20 cellular contexts compared by ENCODE assay signal in genomic region chr19:12986726-12987125, GRCh38. TPM values are rescaled to one million over a fixed set of nuclear protein-coding genes. Genes with fewer than 3 reads are reported as not detected.
DNase-seq lines count a peak whose midpoint lies in the region; ATAC-seq, FAIRE-seq and TF ChIP-seq lines count a peak whose summit lies in the region.
"Had no signal": no experiment of that assay in that cellular context is flagged by ENCODE, and none has a peak within 500 bp of the region (broad histone marks: within the 10 kb centered on the region; RNA-seq: fewer than 3 reads in every experiment).

No MANE protein-coding gene starts in this region.

- no peak overlapping the region for H3K14ac ChIP-seq in H1 (ENCODE audit: insufficient read length)

- no peak overlapping the region for H4K5ac ChIP-seq in H1 (ENCODE audit: insufficient read length, low read depth, low read length)

- H2BK120ac ChIP-seq in H1 (replicated peaks; ENCODE audit: low read depth, low read length): no peak overlapping the region

- WGBS in H1 (ENCODE audit: extremely low coverage in 1 of 2, insufficient coverage in 1 of 2, insufficient read length in 1 of 2, insufficient replicate concordance in 2 of 2, low coverage in 1 of 2, low lambda C conversion rate in 2 of 2, missing lambda C conversion rate in 1 of 2), 2 experiments: 93% methylated on average over 12 of the region's 12 CpGs; no CpG with 5 or more reads in 1 of the 2 experiments

- H2AFZ ChIP-seq in H1 (ENCODE audit: low read length): no peak overlapping the region
- H2AFZ ChIP-seq in osteoblast (ENCODE audit: low read length): no peak overlapping the region

- POLR2A ChIA-PET in Panc1 (lab: Charles Lee): no interaction called here
- POLR2A ChIA-PET in H1 (lab: Charles Lee; ENCODE audit: partially characterized antibody): interaction anchor here (1.0 to 1.5 kb wide), 3 partner anchors 27 to 109 kb away, joined by 3 to 6 read pairs (median 4); no protein-coding TSS in a partner anchor

- TF ChIP-seq EP300 in H1 (IDR thresholded peaks at IDR 0.05; ENCODE audit: borderline replicate concordance in 1 of 2, low read depth in 2 of 2, low read length in 2 of 2): no peak

- H3K4me1 ChIP-seq in BLaER1 (peaks cover 73% of the 10 kb centered on the region), Panc1 (ENCODE audit: control insufficient read depth, insufficient read depth, low read length) (peaks cover 12% of the 10 kb centered on the region), H1 (replicated peaks in 1 of 4; ENCODE audit: control insufficient read depth in 3 of 4, insufficient read depth in 4 of 4, low read length in 3 of 4) (peaks cover 0 to 13% (median 5%) of the 10 kb centered on the region in 4 experiments; a peak in 4 of 7 replicates), osteoblast (ENCODE audit: insufficient read depth, low read length) (peaks cover 16% of the 10 kb centered on the region)

- no peak overlapping the region for H3K9ac ChIP-seq in BLaER1
- no peak overlapping the region for H3K9ac ChIP-seq in H1 (replicated peaks in 1 of 4; ENCODE audit: extremely low read depth in 1 of 4, low read depth in 3 of 4, low read length in 3 of 4)

- DNase-seq in Panc1 (ENCODE audit: low read depth, low spot score) (no peak), H1 (ENCODE audit: low read depth in 1 of 2, low spot score in 2 of 2) (no peak), osteoblast (ENCODE audit: insufficient read length, low spot score, missing footprints) (peak; percentile 4), erythroblast (lab: John Stamatoyannopoulos, UW) (no peak)
- DNase-seq in activated T-cell treated with anti-CD3 and anti-CD28 coated beads, Interleukin-2, amount 50 U/mL, for 4 hours: no peak
- DNase-seq: ACHN; CD8-positive, alpha-beta T cell; COR-L47; DMS153; DMS79 treated with DMSO at 0.1 percent for 48 hours; EL; HCEC 1CT; HFFc6 had no signal

- no peak overlapping the region for H3K4ac ChIP-seq in H1 (replicated peaks; ENCODE audit: insufficient read length, low read depth, low read length)

- no peaks in the 10 kb centered on the region for H3K27me3 Mint-ChIP-seq in activated T-cell treated with anti-CD3 and anti-CD28 coated beads, Interleukin-2, amount 50 U/mL, for 4 hours (ENCODE audit: low read depth)

- H3K9me3 Mint-ChIP-seq in activated T-cell treated with anti-CD3 and anti-CD28 coated beads, Interleukin-2, amount 50 U/mL, for 4 hours: no peaks in the 10 kb centered on the region
- H3K9me3 Mint-ChIP-seq: CD8-positive, alpha-beta T cell; HFFc6 had no signal

- H2BK20ac ChIP-seq in H1 (ENCODE audit: low read length): no peak overlapping the region

- H4K20me1 ChIP-seq in BLaER1: no peaks in the 10 kb centered on the region
- peaks cover 0 to 26% of the 10 kb centered on the region in 2 experiments for H4K20me1 ChIP-seq in H1 (replicated peaks in 1 of 2; ENCODE audit: control insufficient read depth in 1 of 2, insufficient read depth in 2 of 2, low read length in 2 of 2)
- no peaks in the 10 kb centered on the region for H4K20me1 ChIP-seq in osteoblast (ENCODE audit: insufficient read depth, low read length)

- H3K23ac ChIP-seq in H1 (ENCODE audit: insufficient read length): no peak overlapping the region

- H3K23me2 ChIP-seq in H1 (ENCODE audit: low read depth, low read length): peaks cover 26% of the 10 kb centered on the region

- H3K4me3 ChIP-seq in BLaER1 (no peak overlapping the region), Panc1 (ENCODE audit: low read depth in 2 of 2, low read length in 2 of 2) (no peak overlapping the region), H1 (ENCODE audit: extremely low read depth in 1 of 4, insufficient read depth in 2 of 4, low read depth in 3 of 4, low read length in 4 of 4) (no peak overlapping the region), osteoblast (ENCODE audit: insufficient read depth, low read length) (no peak overlapping the region)

- H3K36me3 ChIP-seq in BLaER1: no peaks in the 10 kb centered on the region
- H3K36me3 ChIP-seq in Panc1 (ENCODE audit: control insufficient read depth, insufficient read depth, low read length): no peaks in the 10 kb centered on the region
- H3K36me3 ChIP-seq in H1 (ENCODE audit: control insufficient read depth in 2 of 4, insufficient read depth in 4 of 4, low read length in 3 of 4): no peaks in the 10 kb centered on the region
- no peaks in the 10 kb centered on the region for H3K36me3 ChIP-seq in osteoblast (ENCODE audit: insufficient read depth, low read length)

- no peak for TF ChIP-seq POLR2A in H1 (IDR thresholded peaks at IDR 0.05; ENCODE audit: control extremely low read depth in 1 of 2, low read depth in 2 of 2, low read length in 2 of 2)
- no peak for TF ChIP-seq POLR2A in erythroblast (IDR thresholded peaks at IDR 0.05; ENCODE audit: low read length)

- no peak overlapping the region for H3K18ac ChIP-seq in H1 (ENCODE audit: extremely low read depth, low read length)

- no peak for TF ChIP-seq RAD21 in H1 (IDR thresholded peaks at IDR 0.05 in 1 of 2, conservative IDR thresholded peaks at IDR 0.05 in 1 of 2; ENCODE audit: low read depth in 2 of 2, low read length in 2 of 2)

- H3K27ac ChIP-seq in BLaER1 (peak overlapping the region; percentile 48; the same call in 1 of the 2 replicates), Panc1 (ENCODE audit: low read length) (peak overlapping the region; percentile 7; the same call in 1 of the 2 replicates), H1 (ENCODE audit: low read depth, low read length) (no peak overlapping the region), osteoblast (ENCODE audit: low read depth, low read length) (no peak overlapping the region)
- H3K27ac ChIP-seq: C4-2B, HL-60 had no signal

- H2BK5ac ChIP-seq in H1 (ENCODE audit: low read depth, low read length): no peak overlapping the region

- in situ Hi-C loops in Panc1 (cut with HindIII; ENCODE audit: low pct_unique_long_range_greater_than_20kb, low sequenced_read_pairs): no loop called here

- H3K56ac ChIP-seq in H1 (replicated peaks; ENCODE audit: insufficient read length, low read depth, low read length): no peak overlapping the region

- H2BK15ac ChIP-seq in H1 (ENCODE audit: low read length): no peak overlapping the region

- H3K79me2 ChIP-seq in H1 (ENCODE audit: control insufficient read depth in 1 of 2, insufficient read depth in 2 of 2, low read length in 2 of 2) (no peaks in the 10 kb centered on the region), osteoblast (ENCODE audit: insufficient read depth, low read length) (no peaks in the 10 kb centered on the region)

- intact Hi-C loops in Panc1 (cut with micrococcal nuclease; ENCODE audit: unreplicated experiment): loop anchor here (10.0 kb wide), 1 partner anchor 48 kb away; no protein-coding TSS in a partner anchor

- CTCF ChIA-PET in Panc1 (lab: Charles Lee): interaction anchor here (1.0 kb wide), 1 partner anchor 107 kb away, joined by 3 read pairs; no protein-coding TSS in a partner anchor
- CTCF ChIA-PET in H1 (lab: Charles Lee; ENCODE audit: partially characterized antibody): interaction anchor here (1.1 to 16.3 kb wide), 11 partner anchors 8 to 118 kb away, joined by 3 to 431 read pairs (median 5); partner anchors contain the start of gene DAND5

- no peak for FAIRE-seq in H1 (lab: Jason Lieb, UNC)
- FAIRE-seq: D721Med, G401.6, GM12892 had no signal

- H3K4me2 ChIP-seq in BLaER1 (peak overlapping the region; percentile 90), H1 (ENCODE audit: insufficient read depth in 1 of 2, low read depth in 2 of 2, low read length in 2 of 2) (no peak overlapping the region), osteoblast (ENCODE audit: insufficient read depth, low read length) (no peak overlapping the region)

- no peak overlapping the region for H4K91ac ChIP-seq in H1 (replicated peaks; ENCODE audit: insufficient read length, low read length)

- TF ChIP-seq CTCF in Panc1 (IDR thresholded peaks at IDR 0.05) (no peak), H1 (IDR thresholded peaks at IDR 0.05; ENCODE audit: control extremely low read depth in 1 of 3, insufficient read depth in 1 of 3, low read depth in 1 of 3, low read length in 3 of 3) (no peak), osteoblast (IDR thresholded peaks at IDR 0.05; ENCODE audit: extremely low read depth, low read depth, low read length) (no peak)

- peaks cover 5% of the 10 kb centered on the region for H3K4me1 Mint-ChIP-seq in activated T-cell treated with anti-CD3 and anti-CD28 coated beads, Interleukin-2, amount 50 U/mL, for 4 hours (ENCODE audit: low read depth)

- H3K4me3 Mint-ChIP-seq in activated T-cell treated with anti-CD3 and anti-CD28 coated beads, Interleukin-2, amount 50 U/mL, for 4 hours: no peak overlapping the region
- H3K4me3 Mint-ChIP-seq: CD8-positive, alpha-beta T cell; HFFc6 had no signal

- H4K8ac ChIP-seq in H1 (ENCODE audit: extremely low read depth, insufficient read depth, low read length): no peak overlapping the region

- no peak overlapping the region for H2BK12ac ChIP-seq in H1 (ENCODE audit: low read depth, low read length)

- ATAC-seq in Panc1 (no peak), GM19455 (IDR thresholded peaks at IDR 0.05; ENCODE audit: unreplicated experiment) (no peak)
- no peak for ATAC-seq in activated T-cell treated with anti-CD3 and anti-CD28 coated beads, Interleukin-2, amount 50 U/mL, for 4 hours
- ATAC-seq: CD8-positive, alpha-beta T cell had no signal

- no TSS peak for BruUV-seq in Panc1 (replicated peaks; lab: Mats Ljungman, UMichigan)

- no peaks in the 10 kb centered on the region for H3K79me1 ChIP-seq in H1 (ENCODE audit: low read depth, low read length)

- H3K36me3 Mint-ChIP-seq in activated T-cell treated with anti-CD3 and anti-CD28 coated beads, Interleukin-2, amount 50 U/mL, for 4 hours (ENCODE audit: insufficient read depth): no peaks in the 10 kb centered on the region
- H3K36me3 Mint-ChIP-seq: CD8-positive, alpha-beta T cell had no signal

- peak overlapping the region; percentile 82; the same call in 1 of the 2 replicates for H2AK5ac ChIP-seq in H1 (ENCODE audit: low read depth, low read length)

- H3K27me3 ChIP-seq in BLaER1 (no peaks in the 10 kb centered on the region), Panc1 (ENCODE audit: control insufficient read depth, insufficient read depth, low read length) (no peaks in the 10 kb centered on the region), H1 (replicated peaks in 1 of 4; ENCODE audit: control insufficient read depth in 3 of 4, extremely low read depth in 1 of 4, insufficient read depth in 3 of 4, low read length in 3 of 4) (peaks cover 2 to 58% (median 52%) of the 10 kb centered on the region in 4 experiments), osteoblast (ENCODE audit: insufficient read depth, low read length) (peaks cover 4% of the 10 kb centered on the region)

- peaks cover 3% of the 10 kb centered on the region; the same call in 1 of the 2 replicates for H3K9me3 ChIP-seq in BLaER1
- H3K9me3 ChIP-seq in Panc1 (ENCODE audit: control insufficient read depth, insufficient read depth, low read depth, low read length): no peaks in the 10 kb centered on the region
- no peaks in the 10 kb centered on the region for H3K9me3 ChIP-seq in H1 (ENCODE audit: insufficient read depth in 2 of 2, low read depth in 1 of 2, low read length in 1 of 2)
- H3K9me3 ChIP-seq in osteoblast (ENCODE audit: low read depth, low read length): no peaks in the 10 kb centered on the region

RNA-seq across cellular contexts. Expression of gene NFIX, which starts 8.5 kb away (rescaled TPM):
- total RNA-seq in Panc1 (2021; ENCODE audit: unreplicated experiment) (144 TPM), osteoblast (114 and 122 TPM in 2 replicates)
- polyA plus RNA-seq in Panc1 (2012; ENCODE audit: insufficient read length): 107 TPM
- total RNA-seq in H1 (2021; fragmentation: NEBNext Ultra II Directional; extraction: Animal tissue kit (Norgen Biotek cat#: 25700)): 0.20 and 0.27 TPM in 2 replicates
- polyA plus RNA-seq in H1 (2011; rRNA removed): 0.03 and 0.08 TPM in 2 replicates
- 0.05 TPM for polyA plus RNA-seq in H1 (2011; cell fraction: cytosol; rRNA removed)
- polyA plus RNA-seq in H1 (2011; cell fraction: nucleus; rRNA removed): 0.14 TPM
- 0.09 to 0.22 TPM (median 0.12 TPM) in 3 of 4 replicates, not detected in the other for polyA plus RNA-seq in H1 (2012, experiment 1 of 2)
- polyA plus RNA-seq in H1 (2012, experiment 2 of 2): 0.07 TPM
- 0.26 TPM for polyA plus RNA-seq in H1 (2013, experiment 1 of 2)
- polyA plus RNA-seq in H1 (2013, experiment 2 of 2): 0.18 TPM
- polyA minus RNA-seq in H1 (2011; rRNA and poly(A)+ RNA removed): 0.02 and 0.13 TPM in 2 replicates
- polyA minus RNA-seq in H1 (2011; cell fraction: cytosol; rRNA and poly(A)+ RNA removed): not detected
- 0.40 TPM for polyA minus RNA-seq in H1 (2011; cell fraction: nucleus; rRNA and poly(A)+ RNA removed)
- 10 to 100 TPM; 11.1 to 20.4 (median 16.1) TPM for total RNA-seq in activated T-cell treated with anti-CD3 and anti-CD28 coated beads, Interleukin-2, amount 50 U/mL, for 4 hours

RNA-seq across cellular contexts. Expression of gene DAND5, which starts 17.4 kb away (rescaled TPM):
- total RNA-seq in Panc1 (2021; ENCODE audit: unreplicated experiment): 0.54 TPM
- 1.5 TPM for polyA plus RNA-seq in Panc1 (2012; ENCODE audit: insufficient read length)
- total RNA-seq in H1 (2021; fragmentation: NEBNext Ultra II Directional; extraction: Animal tissue kit (Norgen Biotek cat#: 25700)): 0.17 and 0.25 TPM in 2 replicates
- polyA plus RNA-seq in H1 (2011; rRNA removed): 0.13 and 0.14 TPM in 2 replicates
- 0.23 TPM for polyA plus RNA-seq in H1 (2011; cell fraction: cytosol; rRNA removed)
- 0.29 TPM for polyA plus RNA-seq in H1 (2011; cell fraction: nucleus; rRNA removed)
- polyA plus RNA-seq in H1 (2012, experiment 1 of 2): 0.25 to 0.41 TPM (median 0.35 TPM) in 4 replicates
- polyA plus RNA-seq in H1 (2012, experiment 2 of 2): not detected
- polyA plus RNA-seq in H1 (2013, experiment 1 of 2): 0.20 TPM
- polyA plus RNA-seq in H1 (2013, experiment 2 of 2): 0.18 TPM
- polyA minus RNA-seq in H1 (2011; rRNA and poly(A)+ RNA removed): 0.32 TPM in 2 replicates
- not detected for polyA minus RNA-seq in H1 (2011; cell fraction: cytosol; rRNA and poly(A)+ RNA removed)
- not detected for polyA minus RNA-seq in H1 (2011; cell fraction: nucleus; rRNA and poly(A)+ RNA removed)
- total RNA-seq in osteoblast: not detected in 2 replicates
- total RNA-seq in activated T-cell treated with anti-CD3 and anti-CD28 coated beads, Interleukin-2, amount 50 U/mL, for 4 hours: not detected
- total RNA-seq: CD8-positive, alpha-beta T cell; HFFc6 had no signal

RNA-seq across cellular contexts. Expression of gene GADD45GIP1, which starts 29.7 kb away (rescaled TPM):
- 36.7 TPM for total RNA-seq in Panc1 (2021; ENCODE audit: unreplicated experiment)
- polyA plus RNA-seq in Panc1 (2012; ENCODE audit: insufficient read length): 86.1 TPM
- total RNA-seq in H1 (2021; fragmentation: NEBNext Ultra II Directional; extraction: Animal tissue kit (Norgen Biotek cat#: 25700)): 42.2 and 45.5 TPM in 2 replicates
- polyA plus RNA-seq in H1 (2011; rRNA removed): 42.6 and 58.5 TPM in 2 replicates
- polyA plus RNA-seq in H1 (2011; cell fraction: cytosol; rRNA removed): 69.9 TPM
- 48.3 TPM for polyA plus RNA-seq in H1 (2011; cell fraction: nucleus; rRNA removed)
- 29.8 to 63.8 TPM (median 59.7 TPM) in 4 replicates for polyA plus RNA-seq in H1 (2012, experiment 1 of 2)
- polyA plus RNA-seq in H1 (2012, experiment 2 of 2): 33.7 TPM
- 51.0 TPM for polyA plus RNA-seq in H1 (2013, experiment 1 of 2)
- polyA plus RNA-seq in H1 (2013, experiment 2 of 2): 51.7 TPM
- polyA minus RNA-seq in H1 (2011; rRNA and poly(A)+ RNA removed): 3.9 and 4.2 TPM in 2 replicates
- 18.5 TPM for polyA minus RNA-seq in H1 (2011; cell fraction: cytosol; rRNA and poly(A)+ RNA removed)
- polyA minus RNA-seq in H1 (2011; cell fraction: nucleus; rRNA and poly(A)+ RNA removed): 9.9 TPM
- 15.2 and 16.8 TPM in 2 replicates for total RNA-seq in osteoblast
- 10 to 100 TPM; 60.5 to 65.2 (median 61.8) TPM for total RNA-seq in activated T-cell treated with anti-CD3 and anti-CD28 coated beads, Interleukin-2, amount 50 U/mL, for 4 hours

RNA-seq across cellular contexts. Expression of gene RAD23A, which starts 41.1 kb away (rescaled TPM):
- total RNA-seq in Panc1 (2021; ENCODE audit: unreplicated experiment) (111 TPM), osteoblast (80.2 and 84.0 TPM in 2 replicates)
- polyA plus RNA-seq in Panc1 (2012; ENCODE audit: insufficient read length): 173 TPM
- 73.3 and 76.1 TPM in 2 replicates for total RNA-seq in H1 (2021; fragmentation: NEBNext Ultra II Directional; extraction: Animal tissue kit (Norgen Biotek cat#: 25700))
- polyA plus RNA-seq in H1 (2011; rRNA removed): 40.0 and 80.1 TPM in 2 replicates
- polyA plus RNA-seq in H1 (2011; cell fraction: cytosol; rRNA removed): 55.5 TPM
- 103 TPM for polyA plus RNA-seq in H1 (2011; cell fraction: nucleus; rRNA removed)
- polyA plus RNA-seq in H1 (2012, experiment 1 of 2): 80.4 to 113 TPM (median 97.5 TPM) in 4 replicates
- 81.2 TPM for polyA plus RNA-seq in H1 (2012, experiment 2 of 2)
- polyA plus RNA-seq in H1 (2013, experiment 1 of 2): 109 TPM
- 104 TPM for polyA plus RNA-seq in H1 (2013, experiment 2 of 2)
- 20.4 and 29.3 TPM in 2 replicates for polyA minus RNA-seq in H1 (2011; rRNA and poly(A)+ RNA removed)
- polyA minus RNA-seq in H1 (2011; cell fraction: cytosol; rRNA and poly(A)+ RNA removed): 60.7 TPM
- 34.6 TPM for polyA minus RNA-seq in H1 (2011; cell fraction: nucleus; rRNA and poly(A)+ RNA removed)
- 100 to 1,000 TPM; 256 to 265 (median 264) TPM for total RNA-seq in activated T-cell treated with anti-CD3 and anti-CD28 coated beads, Interleukin-2, amount 50 U/mL, for 4 hours

RNA-seq across cellular contexts. Expression of gene CALR, which starts 48.3 kb away (rescaled TPM):
- total RNA-seq in Panc1 (2021; ENCODE audit: unreplicated experiment) (1,060 TPM), osteoblast (1,685 and 1,980 TPM in 2 replicates)
- 775 TPM for polyA plus RNA-seq in Panc1 (2012; ENCODE audit: insufficient read length)
- total RNA-seq in H1 (2021; fragmentation: NEBNext Ultra II Directional; extraction: Animal tissue kit (Norgen Biotek cat#: 25700)): 1,155 and 1,177 TPM in 2 replicates
- 418 and 591 TPM in 2 replicates for polyA plus RNA-seq in H1 (2011; rRNA removed)
- 688 TPM for polyA plus RNA-seq in H1 (2011; cell fraction: cytosol; rRNA removed)
- polyA plus RNA-seq in H1 (2011; cell fraction: nucleus; rRNA removed): 550 TPM
- 1,095 to 1,152 TPM (median 1,124 TPM) in 4 replicates for polyA plus RNA-seq in H1 (2012, experiment 1 of 2)
- polyA plus RNA-seq in H1 (2012, experiment 2 of 2): 936 TPM
- polyA plus RNA-seq in H1 (2013, experiment 1 of 2): 1,404 TPM
- 1,687 TPM for polyA plus RNA-seq in H1 (2013, experiment 2 of 2)
- polyA minus RNA-seq in H1 (2011; rRNA and poly(A)+ RNA removed): 818 and 963 TPM in 2 replicates
- 466 TPM for polyA minus RNA-seq in H1 (2011; cell fraction: cytosol; rRNA and poly(A)+ RNA removed)
- polyA minus RNA-seq in H1 (2011; cell fraction: nucleus; rRNA and poly(A)+ RNA removed): 318 TPM
- 1,000 to 10,000 TPM; 1,489 to 1,621 (median 1,575) TPM for total RNA-seq in activated T-cell treated with anti-CD3 and anti-CD28 coated beads, Interleukin-2, amount 50 U/mL, for 4 hours

Comparison
In these comparisons a context has a peak if more than half of its experiments do, and no peak if none do; other contexts are left out.
1. H3K27ac ChIP-seq: peak in BLaER1 (single experiment) and Panc1 (single experiment); none in H1 (single experiment) and osteoblast (single experiment).